5 cellular contexts compared by ENCODE assay signal in the genomic region with DNA sequence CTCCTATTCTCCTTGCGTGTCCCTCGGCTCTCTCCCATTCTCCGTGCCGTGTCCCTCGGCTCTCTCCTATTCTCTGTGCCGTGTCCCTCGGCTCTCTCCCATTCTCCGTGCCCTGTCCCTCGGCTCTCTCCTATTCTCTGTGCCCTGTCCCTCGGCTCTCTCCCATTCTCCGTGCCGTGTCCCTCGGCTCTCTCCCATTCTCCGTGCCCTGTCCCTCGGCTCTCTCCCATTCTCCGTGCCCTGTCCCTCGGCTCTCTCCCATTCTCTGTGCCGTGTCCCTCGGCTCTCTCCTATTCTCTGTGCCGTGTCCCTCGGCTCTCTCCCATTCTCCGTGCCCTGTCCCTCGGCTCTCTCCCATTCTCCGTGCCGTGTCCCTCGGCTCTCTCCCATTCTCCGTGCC.
A peak's percentile ranks its signal among the peaks of the same experiment; 100 is the strongest.
DNase-seq lines count a peak whose midpoint lies in the region; ATAC-seq and TF ChIP-seq lines count a peak whose summit lies in the region.
"Not testable (repeated sequence)": the region's sequence is repeated elsewhere in the genome, so short reads cannot be mapped to it uniquely, and the experiment has no call there.

No MANE protein-coding gene starts in this region.

- H2AFZ ChIP-seq in neuronal stem cell (ENCODE audit: low read length): not testable (repeated sequence)

- H3K4ac ChIP-seq in neuronal stem cell (ENCODE audit: low read length): not testable (repeated sequence)

- H3K23ac ChIP-seq in neuronal stem cell (ENCODE audit: low read depth, low read length, poor library complexity): peak overlapping the region; percentile 70

- H2AK5ac ChIP-seq in neuronal stem cell (ENCODE audit: low read depth, low read length): not testable (repeated sequence)

- intact Hi-C loops in CD14-positive monocyte (cut with micrococcal nuclease); Right ventricle myocardium superior (cut with DNase I); left ventricle myocardium superior (cut with micrococcal nuclease): not testable (repeated sequence)

- TF ChIP-seq CTCF in CD14-positive monocyte (IDR thresholded peaks at IDR 0.05): not testable (repeated sequence)

- peak overlapping the region; percentile 21 for H2BK5ac ChIP-seq in neuronal stem cell (ENCODE audit: low read length)

- H3K14ac ChIP-seq in neuronal stem cell (ENCODE audit: low read length): peak overlapping the region; percentile 21

- not testable (repeated sequence) for H3K27me3 ChIP-seq in neuronal stem cell (ENCODE audit: control insufficient read depth in 3 of 3, insufficient read depth in 3 of 3, low read depth in 1 of 3, low read length in 3 of 3)

- H3K27me3 Mint-ChIP-seq in CD14-positive monocyte (ENCODE audit: low read depth in 3 of 3): not testable (repeated sequence)

- H3K9ac ChIP-seq in neuronal stem cell (ENCODE audit: low read depth, low read length, poor library complexity): not testable (repeated sequence)

- not testable (repeated sequence) for H4K91ac ChIP-seq in neuronal stem cell (ENCODE audit: low read depth, low read length, poor library complexity)

- WGBS in neuronal stem cell (ENCODE audit: extremely low coverage in 2 of 2, insufficient read length in 2 of 2, insufficient replicate concordance in 1 of 2), 2 donors: no CpG with 5 or more reads among the region's 27 CpGs

- H3K9me3 Mint-ChIP-seq in CD14-positive monocyte: not testable (repeated sequence)

- not testable (repeated sequence) for H3K79me1 ChIP-seq in neuronal stem cell (ENCODE audit: low read depth, low read length)

- H3K36me3 Mint-ChIP-seq in CD14-positive monocyte: not testable (repeated sequence)

- DNase-seq in CD14-positive monocyte (ENCODE audit: low spot score) (peak; percentile 53), Right ventricle myocardium superior (peak; percentile 46), left ventricle myocardium superior (peak; percentile 28)
- DNase-seq in activated effector memory CD4-positive, alpha-beta T cell treated with anti-CD3 and anti-CD28 coated beads, Interleukin-2, amount 50 U/mL, for 16 hours: peak; percentile 64
- not testable (repeated sequence) for DNase-seq in neuronal stem cell (ENCODE audit: low spot score)

- H3K27ac ChIP-seq in neuronal stem cell (replicated peaks; ENCODE audit: low read length): not testable (repeated sequence)

- H2BK12ac ChIP-seq in neuronal stem cell (ENCODE audit: low read length): peak overlapping the region; percentile 25

- not testable (repeated sequence) for H3K36me3 ChIP-seq in neuronal stem cell (replicated peaks in 1 of 2; ENCODE audit: control insufficient read depth in 2 of 2, insufficient read depth in 2 of 2, low read length in 2 of 2)

- H4K8ac ChIP-seq in neuronal stem cell (ENCODE audit: low read depth, low read length): not testable (repeated sequence)

- peak overlapping the region; percentile 44 for H3K18ac ChIP-seq in neuronal stem cell (ENCODE audit: low read length)

- ATAC-seq in Right ventricle myocardium superior (ENCODE audit: poor library complexity); left ventricle myocardium superior: not testable (repeated sequence)

- not testable (repeated sequence) for H3K4me2 ChIP-seq in neuronal stem cell (ENCODE audit: insufficient read depth, low read length, poor library complexity, severe bottlenecking)

- H2BK120ac ChIP-seq in neuronal stem cell (ENCODE audit: low read depth, low read length): not testable (repeated sequence)

- H3K4me3 Mint-ChIP-seq in CD14-positive monocyte: not testable (repeated sequence)

- H2BK15ac ChIP-seq in neuronal stem cell (ENCODE audit: low read length): not testable (repeated sequence)

- H3K4me1 Mint-ChIP-seq in CD14-positive monocyte: not testable (repeated sequence)

- not testable (repeated sequence) for H3K9me3 ChIP-seq in neuronal stem cell (replicated peaks in 1 of 2; ENCODE audit: control insufficient read depth in 2 of 2, insufficient read depth in 1 of 2, low read depth in 1 of 2, low read length in 2 of 2)

- not testable (repeated sequence) for H3K4me1 ChIP-seq in neuronal stem cell (ENCODE audit: control insufficient read depth in 2 of 2, insufficient read depth in 1 of 2, low read depth in 1 of 2, low read length in 2 of 2)

- not testable (repeated sequence) for H3K27ac Mint-ChIP-seq in CD14-positive monocyte

- H3K4me3 ChIP-seq in neuronal stem cell (ENCODE audit: low read length in 2 of 2): not testable (repeated sequence)
